ENCODE assay signal across 13 cellular contexts in the genomic region with DNA sequence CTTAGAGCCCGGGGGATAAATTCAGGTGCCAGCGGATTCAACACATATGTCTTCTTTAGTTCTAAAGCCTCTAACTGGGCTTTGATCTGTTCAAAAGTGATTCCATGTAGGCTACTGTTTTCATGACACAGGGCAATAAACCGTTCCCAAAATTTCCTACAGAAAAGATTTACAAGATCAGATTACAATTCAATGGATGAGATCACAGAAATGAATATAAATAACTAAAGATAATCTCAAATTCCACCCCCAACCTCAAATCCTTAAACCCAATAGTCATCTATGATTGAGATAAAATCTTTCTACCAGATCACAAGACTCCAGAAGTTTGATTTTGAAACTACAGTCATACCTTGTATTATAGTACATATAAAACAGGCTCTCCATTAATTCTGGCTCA.
DNase-seq lines count a peak whose midpoint lies in the region; ATAC-seq and TF ChIP-seq lines count a peak whose summit lies in the region.
"Had no signal": no experiment of that assay in that cellular context is flagged by ENCODE, and none has a peak within 500 bp of the region (broad histone marks: within the 10 kb centered on the region; RNA-seq: fewer than 3 reads in every experiment).

No MANE protein-coding gene starts in this region.

- DNase-seq in EH (ENCODE audit: low read depth), result peak; percentile 11
- peak; percentile 39 for DNase-seq in iris pigment epithelial cell (ENCODE audit: low read depth)
- no peak for DNase-seq in hypothalamus (lab: John Stamatoyannopoulos, UW)
- no peak for DNase-seq in activated T-cell treated with anti-CD3 and anti-CD28 coated beads, Interleukin-2, amount 50 U/mL, for 48 hours
- DNase-seq: Caco-2; CD8-positive, alpha-beta memory T cell; DND-41; GM23248; H7 had no signal

- peaks cover 20 to 28% of the 10 kb centered on the region in 2 experiments for H3K36me3 ChIP-seq in HEK293 (ENCODE audit: control insufficient read depth in 2 of 2, insufficient read depth in 1 of 2, low read length in 2 of 2)

- H3K4me3 ChIP-seq in HEK293 (ENCODE audit: low read depth, low read length), result no peak overlapping the region
- H3K4me3 ChIP-seq: A549, GM23248, K562 had no signal

- no peak overlapping the region for H3K27ac ChIP-seq in HEK293 (ENCODE audit: extremely low read depth, low read depth, low read length)
- H3K27ac ChIP-seq: A549, GM23248 had no signal

- TF ChIP-seq CTCF in HEK293 (tag by site-specific recombination; IDR thresholded peaks at IDR 0.05), result no peak

- CTCF ChIA-PET in HEK293 (lab: Yijun Ruan, JAX), result no interaction called here

- peaks cover 19% of the 10 kb centered on the region; the same call in 1 of the 2 replicates for H3K4me1 ChIP-seq in HEK293 (ENCODE audit: control insufficient read depth, insufficient read depth, low read length)
- H3K4me1 ChIP-seq: Caco-2 had no signal

- POLR2A ChIA-PET in HEK293 (lab: Yijun Ruan, JAX), result no interaction called here

- no peak for ATAC-seq in HG03439 (IDR thresholded peaks at IDR 0.05; ENCODE audit: unreplicated experiment)
- ATAC-seq: A549, K562 had no signal

- no peaks in the 10 kb centered on the region for H3K9me3 ChIP-seq in HEK293 (ENCODE audit: control insufficient read depth, insufficient read depth, low read depth, low read length)
- H3K9me3 ChIP-seq: A549, Caco-2 had no signal

TF ChIP-seq in HEK293, 187 proteins besides CTCF, POLR2A, EP300 and RAD21:
- TF ChIP-seq ZNF843 (tag by site-specific recombination; IDR thresholded peaks at IDR 0.05) (0 out of 2 replicates have a peak, but pooled peaks have one; percentile 21), KLF16 (tag by site-specific recombination; IDR thresholded peaks at IDR 0.05) (no peak), ZBTB1 (tag by site-specific recombination; IDR thresholded peaks at IDR 0.05) (no peak), OSR2 (tag by site-specific recombination; IDR thresholded peaks at IDR 0.05) (peak; percentile 38; the same call in 1 of the 2 replicates), ZNF341 (tag by site-specific recombination; IDR thresholded peaks at IDR 0.05; ENCODE audit: low read depth) (no peak), ZFP3 (tag by site-specific recombination; IDR thresholded peaks at IDR 0.05; ENCODE audit: low read depth) (no peak), ZNF416 (tag by site-specific recombination; IDR thresholded peaks at IDR 0.05) (no peak), ZNF266 (tag by site-specific recombination; IDR thresholded peaks at IDR 0.05; ENCODE audit: low read depth) (no peak), KLF10 (tag by site-specific recombination; IDR thresholded peaks at IDR 0.05) (0 out of 2 replicates have a peak, but pooled peaks have one; percentile 15), ZNF324 (tag by site-specific recombination; IDR thresholded peaks at IDR 0.05) (no peak), ZNF366 (tag by site-specific recombination; conservative IDR thresholded peaks at IDR 0.05) (peak; percentile 35; the same call in 1 of the 2 replicates), ZNF423 (tag by site-specific recombination; IDR thresholded peaks at IDR 0.05) (no peak), ZNF19 (tag by site-specific recombination; IDR thresholded peaks at IDR 0.05; ENCODE audit: low read depth) (no peak), ZNF184 (tag by site-specific recombination; IDR thresholded peaks at IDR 0.05) (no peak), ZNF530 (tag by site-specific recombination; IDR thresholded peaks at IDR 0.05; ENCODE audit: low read depth) (no peak), ZNF10 (tag by site-specific recombination; IDR thresholded peaks at IDR 0.05) (no peak)
- TF ChIP-seq, protein P1, sequence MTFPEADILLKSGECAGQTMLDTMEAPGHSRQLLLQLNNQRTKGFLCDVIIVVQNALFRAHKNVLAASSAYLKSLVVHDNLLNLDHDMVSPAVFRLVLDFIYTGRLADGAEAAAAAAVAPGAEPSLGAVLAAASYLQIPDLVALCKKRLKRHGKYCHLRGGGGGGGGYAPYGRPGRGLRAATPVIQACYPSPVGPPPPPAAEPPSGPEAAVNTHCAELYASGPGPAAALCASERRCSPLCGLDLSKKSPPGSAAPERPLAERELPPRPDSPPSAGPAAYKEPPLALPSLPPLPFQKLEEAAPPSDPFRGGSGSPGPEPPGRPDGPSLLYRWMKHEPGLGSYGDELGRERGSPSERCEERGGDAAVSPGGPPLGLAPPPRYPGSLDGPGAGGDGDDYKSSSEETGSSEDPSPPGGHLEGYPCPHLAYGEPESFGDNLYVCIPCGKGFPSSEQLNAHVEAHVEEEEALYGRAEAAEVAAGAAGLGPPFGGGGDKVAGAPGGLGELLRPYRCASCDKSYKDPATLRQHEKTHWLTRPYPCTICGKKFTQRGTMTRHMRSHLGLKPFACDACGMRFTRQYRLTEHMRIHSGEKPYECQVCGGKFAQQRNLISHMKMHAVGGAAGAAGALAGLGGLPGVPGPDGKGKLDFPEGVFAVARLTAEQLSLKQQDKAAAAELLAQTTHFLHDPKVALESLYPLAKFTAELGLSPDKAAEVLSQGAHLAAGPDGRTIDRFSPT (tag by site-specific recombination; IDR thresholded peaks at IDR 0.05), result peak; percentile 38; the same call in 1 of the 2 replicates
- TF ChIP-seq, protein P2, sequence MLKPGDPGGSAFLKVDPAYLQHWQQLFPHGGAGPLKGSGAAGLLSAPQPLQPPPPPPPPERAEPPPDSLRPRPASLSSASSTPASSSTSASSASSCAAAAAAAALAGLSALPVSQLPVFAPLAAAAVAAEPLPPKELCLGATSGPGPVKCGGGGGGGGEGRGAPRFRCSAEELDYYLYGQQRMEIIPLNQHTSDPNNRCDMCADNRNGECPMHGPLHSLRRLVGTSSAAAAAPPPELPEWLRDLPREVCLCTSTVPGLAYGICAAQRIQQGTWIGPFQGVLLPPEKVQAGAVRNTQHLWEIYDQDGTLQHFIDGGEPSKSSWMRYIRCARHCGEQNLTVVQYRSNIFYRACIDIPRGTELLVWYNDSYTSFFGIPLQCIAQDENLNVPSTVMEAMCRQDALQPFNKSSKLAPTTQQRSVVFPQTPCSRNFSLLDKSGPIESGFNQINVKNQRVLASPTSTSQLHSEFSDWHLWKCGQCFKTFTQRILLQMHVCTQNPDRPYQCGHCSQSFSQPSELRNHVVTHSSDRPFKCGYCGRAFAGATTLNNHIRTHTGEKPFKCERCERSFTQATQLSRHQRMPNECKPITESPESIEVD (tag by site-specific recombination; IDR thresholded peaks at IDR 0.05), result peak; percentile 61; the same call in 1 of the 2 replicates

Comparison
In these comparisons a context has a peak if more than half of its experiments do, and no peak if none do; other contexts are left out.
1. DNase-seq: peak in EH (single experiment) and iris pigment epithelial cell (single experiment); none in hypothalamus (0 of 51) and activated T-cell treated with anti-CD3 and anti-CD28 coated beads, Interleukin-2, amount 50 U/mL, for 48 hours (0 of 2).